ENCODE assay signal across 23 cellular contexts in the genomic region with DNA sequence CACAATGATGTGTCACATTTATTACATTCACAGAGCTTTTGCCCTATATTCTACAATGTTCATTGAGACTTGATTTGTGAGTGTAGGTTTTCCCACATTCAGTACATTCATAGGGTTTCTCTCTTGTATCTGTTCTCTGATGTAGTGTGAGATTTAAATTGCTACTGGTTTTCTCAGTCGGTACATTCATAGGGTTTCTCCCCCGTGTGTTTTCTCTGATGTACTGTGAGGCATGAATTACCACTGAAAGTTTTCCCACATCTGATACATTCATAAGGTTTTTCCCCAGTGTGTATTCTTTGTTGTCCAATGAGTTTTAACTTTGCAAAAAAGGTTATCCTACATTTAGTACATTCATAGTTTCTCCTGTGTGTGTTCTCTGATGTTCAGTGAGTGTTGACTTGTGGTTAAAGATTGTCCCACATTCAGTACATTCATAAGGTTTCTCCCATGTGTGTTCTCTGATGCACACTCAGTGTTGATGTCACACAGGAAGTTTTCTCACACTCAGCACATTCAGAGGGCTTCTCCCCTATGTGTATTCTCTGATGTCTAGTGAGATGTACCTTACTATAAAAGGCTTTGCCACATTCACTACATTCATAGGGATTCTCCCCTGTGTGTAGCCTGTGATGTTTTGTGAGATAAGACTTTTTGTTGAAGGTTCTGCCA.
"Had no signal": no experiment of that assay in that cellular context is flagged by ENCODE, and none has a peak within 500 bp of the region (broad histone marks: within the 10 kb centered on the region; RNA-seq: fewer than 3 reads in every experiment).

No MANE protein-coding gene starts in this region.

- H3K27me3 ChIP-seq: foreskin keratinocyte, gastroesophageal sphincter, heart left ventricle, hepatocyte, neutrophil, pancreas, sigmoid colon, testis, tibial artery had no signal

- H3K79me2 ChIP-seq: hepatocyte had no signal

- H3K36me3 ChIP-seq: heart left ventricle, neutrophil, pancreas had no signal

- ATAC-seq: esophagus mucosa; foreskin keratinocyte; gastroesophageal sphincter; heart left ventricle; left lobe of liver; natural killer cell treated with Interleukin-12 subunit alpha and Interleukin-12 subunit beta and Interleukin-15 and Interleukin-18, amount 100 ng/mL, for 72 hours; pancreas; stimulated activated memory B cell treated with anti-CD40 and anti-IgM and Interleukin-4, amounts not matched to agents 10 μg/mL and 1 μg/mL and 100 μg/mL, for 72 hours; stimulated activated naive CD8-positive, alpha-beta T cell treated with anti-CD3 and anti-CD28 coated beads, Interleukin-15, Interleukin-2, amounts not matched to agents 100 U/mL and 50 U/mL, for 24 hours had no signal

- H3K4me2 ChIP-seq: hepatocyte had no signal

- H2AFZ ChIP-seq: hepatocyte had no signal

- H3K9me3 ChIP-seq: neutrophil, pancreas, testis had no signal

- FAIRE-seq: kidney, pancreas had no signal

- H3K4me3 ChIP-seq: gastroesophageal sphincter, heart left ventricle, hepatocyte, lung, pancreas, sigmoid colon, testis, tibial artery had no signal

- H3K27ac ChIP-seq: epithelial cell of prostate, foreskin keratinocyte, gastroesophageal sphincter, heart left ventricle, hepatocyte, neutrophil, pancreas, sigmoid colon, testis, tibial artery had no signal

- DNase-seq: effector CD8-positive, alpha-beta T cell; endodermal cell; foreskin keratinocyte; heart left ventricle; kidney; naive B cell; pancreas; sigmoid colon; stimulated activated CD4-positive, alpha-beta T cell treated with anti-CD3 and anti-CD28 coated beads, Interleukin-2, amount 100 ng/mL, for 24 hours; stimulated activated CD4-positive, alpha-beta T cell treated with anti-CD3 and anti-CD28 coated beads, Interleukin-4, amount 100 ng/mL, for 24 hours; stimulated activated naive CD8-positive, alpha-beta T cell treated with anti-CD3 and anti-CD28 coated beads, Interleukin-15, Interleukin-2, amounts not matched to agents 100 U/mL and 50 U/mL, for 24 hours; substantia nigra; testis; tibial artery had no signal

- H3K4me1 ChIP-seq: foreskin keratinocyte, gastroesophageal sphincter, heart left ventricle, pancreas, sigmoid colon, testis, tibial artery had no signal
